In genomic region chr17:50161911-50162288, GRCh38 we compare ENCODE assay signal across 1 cellular context.
TF ChIP-seq lines count a peak whose summit lies in the region.

No MANE protein-coding gene starts in this region.

TF ChIP-seq in H1, 55 proteins besides CTCF, POLR2A, EP300 and RAD21:
- TF ChIP-seq EZH2 (IDR thresholded peaks at IDR 0.05; ENCODE audit: low read depth, low read length, severe bottlenecking) (no peak), SP1 (IDR thresholded peaks at IDR 0.05; ENCODE audit: low read depth, low read length) (no peak), EGR1 (IDR thresholded peaks at IDR 0.05; ENCODE audit: borderline replicate concordance, low read depth, low read length) (no peak), KDM4A (IDR thresholded peaks at IDR 0.05; ENCODE audit: low read depth, low read length, severe bottlenecking) (no peak), RBBP5 (IDR thresholded peaks at IDR 0.05; ENCODE audit: borderline replicate concordance, low read depth, low read length) (no peak), BACH1 (IDR thresholded peaks at IDR 0.05; ENCODE audit: low read length) (no peak)
